Comparison of ENCODE assay signal across 1 cellular context in genomic region chr7:43756368-43757072, GRCh38.
TF ChIP-seq lines count a peak whose summit lies in the region.

No MANE protein-coding gene starts in this region.

TF ChIP-seq in K562, 482 proteins besides CTCF, POLR2A, EP300 and RAD21 (continued from another document and continues in another):
- TF ChIP-seq TBL1XR1 (IDR thresholded peaks at IDR 0.05; ENCODE audit: low read length in 2 of 2): peak in 1 of 2 experiments; percentile 59; a peak in 1 of 4 replicates
- TF ChIP-seq TAF15 (IDR thresholded peaks at IDR 0.05; ENCODE audit: low read depth, low read length): no peak
- TF ChIP-seq ZNF311 (CRISPR knock-in tag; IDR thresholded peaks at IDR 0.05): no peak
- no peak for TF ChIP-seq HMGN3 (IDR thresholded peaks at IDR 0.05; ENCODE audit: borderline replicate concordance, extremely low read depth, insufficient read length, low read depth, low read length)
- TF ChIP-seq ZNF830 (CRISPR knock-in tag; IDR thresholded peaks at IDR 0.05): no peak
- TF ChIP-seq HDAC8 (tag; IDR thresholded peaks at IDR 0.05): no peak
- TF ChIP-seq KDM1A (IDR thresholded peaks at IDR 0.05): peak; percentile 53 to 66; a peak in 2 of 4 replicates
- no peak for TF ChIP-seq RAD51 (IDR thresholded peaks at IDR 0.05; ENCODE audit: borderline replicate concordance, low read depth)
- TF ChIP-seq CCAR2 (IDR thresholded peaks at IDR 0.05; ENCODE audit: low read depth, low read length): no peak
- TF ChIP-seq STAT5A (IDR thresholded peaks at IDR 0.05; ENCODE audit: borderline replicate concordance, low read length): peak; percentile 63
- TF ChIP-seq MAFK (IDR thresholded peaks at IDR 0.05; ENCODE audit: low read length): peak; percentile 85
- TF ChIP-seq CXXC5 (CRISPR knock-in tag; IDR thresholded peaks at IDR 0.05): peak; percentile 30; the same call in 1 of the 2 replicates
- TF ChIP-seq ETV5 (CRISPR knock-in tag; IDR thresholded peaks at IDR 0.05; ENCODE audit: low read depth): 0 out of 2 replicates have a peak, but pooled peaks have one; percentile 37
- TF ChIP-seq CHAMP1 (IDR thresholded peaks at IDR 0.05): no peak
- no peak for TF ChIP-seq ZBTB34 (CRISPR knock-in tag; IDR thresholded peaks at IDR 0.05)
- TF ChIP-seq TARDBP (IDR thresholded peaks at IDR 0.05): no peak
- no peak for TF ChIP-seq RBBP5 (IDR thresholded peaks at IDR 0.05; ENCODE audit: borderline replicate concordance, insufficient read depth, low read length, poor library complexity, severe bottlenecking)
- no peak for TF ChIP-seq BHLHE40 (IDR thresholded peaks at IDR 0.05; ENCODE audit: low read length)
- TF ChIP-seq MTA3 (IDR thresholded peaks at IDR 0.05; ENCODE audit: borderline replicate concordance): no peak; the same call in 1 of the 2 replicates
- TF ChIP-seq ZNF76 (CRISPR knock-in tag; IDR thresholded peaks at IDR 0.05; ENCODE audit: borderline replicate concordance): no peak
- TF ChIP-seq NCOA6 (IDR thresholded peaks at IDR 0.05): no peak
- no peak for TF ChIP-seq ZBTB49 (CRISPR knock-in tag; IDR thresholded peaks at IDR 0.05; ENCODE audit: borderline replicate concordance)
- TF ChIP-seq MYC (IDR thresholded peaks at IDR 0.05; ENCODE audit: low read depth, low read length): no peak; the same call in 1 of the 2 replicates
- TF ChIP-seq MYC (CRISPR knock-in tag; IDR thresholded peaks at IDR 0.05; ENCODE audit: borderline replicate concordance, low read depth): no peak
- TF ChIP-seq EWSR1 (IDR thresholded peaks at IDR 0.05; ENCODE audit: borderline replicate concordance, low read depth, partially characterized antibody): no peak
- TF ChIP-seq ELF2 (CRISPR knock-in tag; IDR thresholded peaks at IDR 0.05): no peak
- no peak for TF ChIP-seq ZNF407 (IDR thresholded peaks at IDR 0.05; ENCODE audit: low read depth)
- no peak for TF ChIP-seq ZBTB11 (CRISPR knock-in tag; IDR thresholded peaks at IDR 0.05)
- no peak for TF ChIP-seq GABPA (tag; conservative IDR thresholded peaks at IDR 0.05; ENCODE audit: low read depth)
- no peak for TF ChIP-seq MAX (CRISPR knock-in tag; IDR thresholded peaks at IDR 0.05)
- TF ChIP-seq PURB (CRISPR knock-in tag; IDR thresholded peaks at IDR 0.05; ENCODE audit: low read depth): no peak
- TF ChIP-seq ZKSCAN8 (CRISPR knock-in tag; IDR thresholded peaks at IDR 0.05): no peak
- no peak for TF ChIP-seq CBX2 (IDR thresholded peaks at IDR 0.05; ENCODE audit: insufficient read depth, low read length, poor library complexity, severe bottlenecking)
- TF ChIP-seq NFE2L1 (tag; IDR thresholded peaks at IDR 0.05; ENCODE audit: borderline replicate concordance, low read depth): no peak
- no peak for TF ChIP-seq NFYB (IDR thresholded peaks at IDR 0.05; ENCODE audit: extremely low read depth, insufficient read length)
- no peak for TF ChIP-seq ZBTB26 (CRISPR knock-in tag; IDR thresholded peaks at IDR 0.05)
- no peak for TF ChIP-seq PRMT5 (CRISPR knock-in tag; IDR thresholded peaks at IDR 0.05)
- no peak for TF ChIP-seq GTF2E2 (tag; IDR thresholded peaks at IDR 0.05)
- TF ChIP-seq ZNF639 (CRISPR knock-in tag; conservative IDR thresholded peaks at IDR 0.05 in 1 of 2, IDR thresholded peaks at IDR 0.05 in 1 of 2): 0 out of 4 replicates have a peak, but pooled peaks of 1 of the 2 experiments have one; percentile 39
- TF ChIP-seq ATF7 (IDR thresholded peaks at IDR 0.05): 0 out of 2 replicates have a peak, but pooled peaks have one; percentile 62
- no peak for TF ChIP-seq POU5F1 (IDR thresholded peaks at IDR 0.05; ENCODE audit: borderline replicate concordance, low read depth, low read length, partially characterized antibody)
